25 cellular contexts compared by ENCODE assay signal in genomic region chr5:10715605-10716004, GRCh38. TPM values are rescaled to one million over a fixed set of nuclear protein-coding genes. Genes with fewer than 3 reads are reported as not detected.
DNase-seq lines count a peak whose midpoint lies in the region; FAIRE-seq and TF ChIP-seq lines count a peak whose summit lies in the region.
"Had no signal": no experiment of that assay in that cellular context is flagged by ENCODE, and none has a peak within 500 bp of the region (broad histone marks: within the 10 kb centered on the region; RNA-seq: fewer than 3 reads in every experiment).

No MANE protein-coding gene starts in this region.

- H4K20me1 ChIP-seq in endothelial cell of umbilical vein (replicated peaks; ENCODE audit: control insufficient read depth, extremely low read depth, insufficient read depth, low read length) (no peaks in the 10 kb centered on the region), osteoblast (ENCODE audit: insufficient read depth, low read length) (peaks cover 44% of the 10 kb centered on the region)

- TF ChIP-seq POLR2A in endothelial cell of umbilical vein (IDR thresholded peaks at IDR 0.05; ENCODE audit: low read depth, low read length) (no peak), testis (IDR thresholded peaks at IDR 0.05) (no peak)

- dilution Hi-C loops in endothelial cell of umbilical vein (cut with MboI; ENCODE audit: extremely low pct_ligation_motif_present, low sequenced_read_pairs): no loop called here

- DNase-seq in ELF-1 (ENCODE audit: low read depth, low spot score): peak; percentile 25
- DNase-seq in M059J (ENCODE audit: low read depth): peak; percentile 66
- DNase-seq in endothelial cell of umbilical vein (ENCODE audit: low read depth, low spot score): no peak
- peak; percentile 51 for DNase-seq in osteoblast (ENCODE audit: insufficient read length, low spot score, missing footprints)
- no peak for DNase-seq in NCI-H2196 (lab: John Stamatoyannopoulos, UW; ENCODE audit: unreplicated experiment)
- no peak for DNase-seq in testis
- DNase-seq in NCI-H446 (lab: John Stamatoyannopoulos, UW): no peak
- DNase-seq: 8988T; ACHN; AML-193; BE2C; CD4-positive, alpha-beta T cell; CD8-positive, alpha-beta memory T cell; DMS 273 treated with DMSO at 0.1 percent for 48 hours; DMS79; EL; GF-D8; GOT3; HFFc6 had no signal

- H3K9me3 ChIP-seq in endothelial cell of umbilical vein (replicated peaks; ENCODE audit: control insufficient read depth, insufficient read depth, low read length) (no peaks in the 10 kb centered on the region), osteoblast (ENCODE audit: low read depth, low read length) (no peaks in the 10 kb centered on the region), testis (no peaks in the 10 kb centered on the region)
- H3K9me3 ChIP-seq: A549, BE2C, HAP-1 had no signal

- H3K27ac ChIP-seq in endothelial cell of umbilical vein (ENCODE audit: insufficient read depth, low read depth, low read length): no peak overlapping the region
- no peak overlapping the region for H3K27ac ChIP-seq in osteoblast (ENCODE audit: low read depth, low read length)
- no peak overlapping the region for H3K27ac ChIP-seq in testis
- H3K27ac ChIP-seq: A549; BLaER1 treated with 17β-estradiol and CSF1 and Interleukin-3, amounts not matched to agents 10 nM and 100 nM had no signal

- intact Hi-C loops in endothelial cell of umbilical vein (cut with micrococcal nuclease): no loop called here
- intact Hi-C loops in testis (cut with DNase I; ENCODE audit: low total_unique reads): no loop called here

- FAIRE-seq in endothelial cell of umbilical vein (lab: Jason Lieb, UNC): peak; percentile 8
- FAIRE-seq: A549, D721Med, GM12891, H54 had no signal

- H3K79me2 ChIP-seq in endothelial cell of umbilical vein (ENCODE audit: control insufficient read depth, insufficient read depth, low read length) (peaks cover 52% of the 10 kb centered on the region), osteoblast (ENCODE audit: insufficient read depth, low read length) (peaks cover 31% of the 10 kb centered on the region)

- no TSS peak for BruUV-seq in endothelial cell of umbilical vein (replicated peaks; lab: Mats Ljungman, UMichigan)

- H3K4me3 ChIP-seq in endothelial cell of umbilical vein (replicated peaks in 1 of 3; ENCODE audit: insufficient read depth in 1 of 3, low read depth in 1 of 3, low read length in 3 of 3): no peak overlapping the region
- H3K4me3 ChIP-seq in osteoblast (ENCODE audit: insufficient read depth, low read length): no peak overlapping the region
- H3K4me3 ChIP-seq in testis: no peak overlapping the region
- H3K4me3 ChIP-seq: A549; BLaER1 treated with 17β-estradiol and CSF1 and Interleukin-3, amounts not matched to agents 10 nM and 100 nM; HAP-1 had no signal

- H3K9ac ChIP-seq in endothelial cell of umbilical vein (replicated peaks; ENCODE audit: extremely low read depth, insufficient read depth, low read length): no peak overlapping the region
- H3K9ac ChIP-seq: BLaER1 treated with 17β-estradiol and CSF1 and Interleukin-3, amounts not matched to agents 10 nM and 100 nM had no signal

- peaks cover 0 to 10% of the 10 kb centered on the region in 2 experiments for H3K36me3 ChIP-seq in endothelial cell of umbilical vein (ENCODE audit: control insufficient read depth in 2 of 2, extremely low read depth in 1 of 2, insufficient read depth in 2 of 2, low read length in 2 of 2)
- H3K36me3 ChIP-seq in osteoblast (ENCODE audit: insufficient read depth, low read length): peaks cover 11% of the 10 kb centered on the region
- H3K36me3 ChIP-seq in testis (ENCODE audit: low read depth, missing control alignments): no peaks in the 10 kb centered on the region
- H3K36me3 ChIP-seq: BE2C, HAP-1 had no signal

- POLR2A ChIA-PET in endothelial cell of umbilical vein (lab: Charles Lee): no interaction called here

- peaks cover 11% of the 10 kb centered on the region for H3K4me1 ChIP-seq in endothelial cell of umbilical vein (ENCODE audit: control insufficient read depth, extremely low read depth, insufficient read depth, low read length)
- H3K4me1 ChIP-seq in osteoblast (ENCODE audit: insufficient read depth, low read length): peaks cover 10% of the 10 kb centered on the region
- H3K4me1 ChIP-seq in testis: no peaks in the 10 kb centered on the region
- H3K4me1 ChIP-seq: BE2C, HAP-1 had no signal

- H3K4me2 ChIP-seq in endothelial cell of umbilical vein (ENCODE audit: insufficient read depth, low read length) (no peak overlapping the region), osteoblast (ENCODE audit: insufficient read depth, low read length) (no peak overlapping the region)
- H3K4me2 ChIP-seq: A549; BLaER1 treated with 17β-estradiol and CSF1 and Interleukin-3, amounts not matched to agents 10 nM and 100 nM had no signal

- H2AFZ ChIP-seq in endothelial cell of umbilical vein (ENCODE audit: low read depth, low read length): no peak overlapping the region
- no peak overlapping the region for H2AFZ ChIP-seq in osteoblast (ENCODE audit: low read length)

- no peaks in the 10 kb centered on the region for H3K9me1 ChIP-seq in endothelial cell of umbilical vein (replicated peaks; ENCODE audit: control insufficient read depth, extremely low read depth, insufficient read depth, low read length)

- TF ChIP-seq CTCF in endothelial cell of umbilical vein (IDR thresholded peaks at IDR 0.05; ENCODE audit: extremely low read depth in 1 of 2, insufficient read depth in 1 of 2, low read depth in 1 of 2, low read length in 2 of 2) (no peak), osteoblast (IDR thresholded peaks at IDR 0.05; ENCODE audit: extremely low read depth, low read depth, low read length) (no peak), testis (IDR thresholded peaks at IDR 0.05) (no peak)

- no peaks in the 10 kb centered on the region for H3K27me3 ChIP-seq in endothelial cell of umbilical vein (ENCODE audit: control insufficient read depth in 2 of 2, insufficient read depth in 2 of 2, low read length in 2 of 2)
- H3K27me3 ChIP-seq in osteoblast (ENCODE audit: insufficient read depth, low read length): no peaks in the 10 kb centered on the region
- H3K27me3 ChIP-seq in testis: no peaks in the 10 kb centered on the region
- H3K27me3 ChIP-seq: BE2C; BLaER1 treated with 17β-estradiol and CSF1 and Interleukin-3, amounts not matched to agents 10 nM and 100 nM had no signal

- CTCF ChIA-PET in endothelial cell of umbilical vein (lab: Charles Lee): interaction anchor here (1.2 to 1.7 kb wide), 2 partner anchors 9 to 13 kb away, joined by 4 to 9 read pairs; no protein-coding TSS in a partner anchor

- WGBS in testis, 2 donors: 78 to 79% methylated on average over 5 of the region's 5 CpGs

TF ChIP-seq in endothelial cell of umbilical vein, 7 proteins besides CTCF, POLR2A, EP300 and RAD21:
- no peak for TF ChIP-seq GATA2 (IDR thresholded peaks at IDR 0.05; ENCODE audit: insufficient read depth, insufficient read length, low read depth, low read length)
TF ChIP-seq in endothelial cell of umbilical vein: peak in this region for 0.

RNA-seq across cellular contexts. Expression of gene DAP, which starts 45.4 kb away (rescaled TPM):
- total RNA-seq in M059J (2014; rRNA removed; shearing (Covaris generic)): 77.3 and 164 TPM in 2 replicates
- total RNA-seq in endothelial cell of umbilical vein: 173 and 188 TPM in 2 replicates
- 67.8 and 79.8 TPM in 2 replicates for polyA plus RNA-seq in endothelial cell of umbilical vein
- polyA plus RNA-seq in endothelial cell of umbilical vein (2011; cell fraction: cytosol; rRNA removed): 145 and 148 TPM in 2 replicates
- polyA plus RNA-seq in endothelial cell of umbilical vein (2011; cell fraction: nucleus; rRNA removed): 55.4 and 61.0 TPM in 2 replicates
- polyA plus RNA-seq in endothelial cell of umbilical vein (2012): 122 and 159 TPM in 2 replicates
- 59.3 and 62.1 TPM in 2 replicates for polyA minus RNA-seq in endothelial cell of umbilical vein
- 55.1 TPM for polyA minus RNA-seq in endothelial cell of umbilical vein (2011; cell fraction: cytosol; rRNA and poly(A)+ RNA removed)
- polyA minus RNA-seq in endothelial cell of umbilical vein (2011; cell fraction: nucleus; rRNA and poly(A)+ RNA removed): 38.2 and 39.1 TPM in 2 replicates
- 31.1 and 36.2 TPM in 2 replicates for total RNA-seq in osteoblast
- 10 to 100 TPM; 46.3 to 48.1 TPM for total RNA-seq in testis
- 92.2 TPM for polyA plus RNA-seq in testis (ENCODE audit: insufficient read depth, low read depth, low replicate concordance)

Comparison
In these comparisons a context has a peak if more than half of its experiments do, and no peak if none do; other contexts are left out.
1. DNase-seq: peak in ELF-1 (single experiment), M059J (single experiment) and osteoblast (single experiment); none in endothelial cell of umbilical vein (single experiment), NCI-H2196 (single experiment), testis (single experiment) and NCI-H446 (0 of 2).